Comparison of ENCODE assay signal across 1 cellular context in the genomic region with DNA sequence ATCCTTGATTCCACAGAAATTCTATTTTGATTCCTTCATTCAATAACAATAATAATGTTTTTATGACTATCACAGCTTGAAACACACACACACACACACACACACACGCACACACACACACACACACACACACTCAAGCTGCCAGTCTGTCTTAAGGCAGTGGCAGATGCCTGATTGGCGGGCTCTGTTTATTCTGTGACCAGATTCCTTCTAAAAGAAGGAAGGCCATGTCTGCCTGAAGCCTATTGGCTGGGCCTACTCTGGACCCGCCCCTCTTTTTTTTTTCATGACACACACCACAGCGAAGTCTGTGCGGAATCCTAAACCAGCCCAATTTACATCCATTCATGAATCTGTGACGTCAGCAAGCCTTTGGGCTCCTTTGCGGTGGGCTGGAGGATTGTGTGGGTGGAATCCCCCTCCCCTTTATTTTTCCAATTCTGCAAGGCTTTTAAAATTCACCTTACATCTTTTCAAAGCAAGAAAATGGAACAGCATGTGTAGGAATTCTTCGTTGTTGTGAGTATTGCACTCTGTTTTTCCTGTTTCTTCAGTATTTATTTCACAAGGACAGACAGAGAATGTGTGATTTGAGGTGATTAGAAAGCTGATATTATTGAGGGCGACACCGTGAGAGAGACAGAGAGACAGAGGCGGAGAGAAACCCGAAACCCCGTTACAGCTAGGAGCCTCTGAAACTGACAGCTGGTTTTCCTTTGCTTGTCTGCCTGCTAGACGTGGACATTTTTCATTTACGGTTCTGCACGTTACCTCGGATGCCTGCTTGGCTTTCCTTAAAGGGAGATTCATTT.
TF ChIP-seq lines count a peak whose summit lies in the region.

A gene with protein sequence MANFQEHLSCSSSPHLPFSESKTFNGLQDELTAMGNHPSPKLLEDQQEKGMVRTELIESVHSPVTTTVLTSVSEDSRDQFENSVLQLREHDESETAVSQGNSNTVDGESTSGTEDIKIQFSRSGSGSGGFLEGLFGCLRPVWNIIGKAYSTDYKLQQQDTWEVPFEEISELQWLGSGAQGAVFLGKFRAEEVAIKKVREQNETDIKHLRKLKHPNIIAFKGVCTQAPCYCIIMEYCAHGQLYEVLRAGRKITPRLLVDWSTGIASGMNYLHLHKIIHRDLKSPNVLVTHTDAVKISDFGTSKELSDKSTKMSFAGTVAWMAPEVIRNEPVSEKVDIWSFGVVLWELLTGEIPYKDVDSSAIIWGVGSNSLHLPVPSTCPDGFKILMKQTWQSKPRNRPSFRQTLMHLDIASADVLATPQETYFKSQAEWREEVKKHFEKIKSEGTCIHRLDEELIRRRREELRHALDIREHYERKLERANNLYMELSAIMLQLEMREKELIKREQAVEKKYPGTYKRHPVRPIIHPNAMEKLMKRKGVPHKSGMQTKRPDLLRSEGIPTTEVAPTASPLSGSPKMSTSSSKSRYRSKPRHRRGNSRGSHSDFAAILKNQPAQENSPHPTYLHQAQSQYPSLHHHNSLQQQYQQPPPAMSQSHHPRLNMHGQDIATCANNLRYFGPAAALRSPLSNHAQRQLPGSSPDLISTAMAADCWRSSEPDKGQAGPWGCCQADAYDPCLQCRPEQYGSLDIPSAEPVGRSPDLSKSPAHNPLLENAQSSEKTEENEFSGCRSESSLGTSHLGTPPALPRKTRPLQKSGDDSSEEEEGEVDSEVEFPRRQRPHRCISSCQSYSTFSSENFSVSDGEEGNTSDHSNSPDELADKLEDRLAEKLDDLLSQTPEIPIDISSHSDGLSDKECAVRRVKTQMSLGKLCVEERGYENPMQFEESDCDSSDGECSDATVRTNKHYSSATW (plus strand): TSS at position 287 of the 812 bp plus-strand sequence. CDS start 65,446 bp downstream, outside the sequence.

TF ChIP-seq in H1, 55 proteins besides CTCF, POLR2A, EP300 and RAD21 (continued from another document):
- TF ChIP-seq, protein P1, sequence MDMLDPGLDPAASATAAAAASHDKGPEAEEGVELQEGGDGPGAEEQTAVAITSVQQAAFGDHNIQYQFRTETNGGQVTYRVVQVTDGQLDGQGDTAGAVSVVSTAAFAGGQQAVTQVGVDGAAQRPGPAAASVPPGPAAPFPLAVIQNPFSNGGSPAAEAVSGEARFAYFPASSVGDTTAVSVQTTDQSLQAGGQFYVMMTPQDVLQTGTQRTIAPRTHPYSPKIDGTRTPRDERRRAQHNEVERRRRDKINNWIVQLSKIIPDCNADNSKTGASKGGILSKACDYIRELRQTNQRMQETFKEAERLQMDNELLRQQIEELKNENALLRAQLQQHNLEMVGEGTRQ (IDR thresholded peaks at IDR 0.05; ENCODE audit: low read length): no peak
- no peak for TF ChIP-seq SIRT6 (IDR thresholded peaks at IDR 0.05; ENCODE audit: low read length)
- TF ChIP-seq SP2 (IDR thresholded peaks at IDR 0.05; ENCODE audit: low read length): peak; percentile 6; the same call in 1 of the 2 replicates
- TF ChIP-seq SP1 (IDR thresholded peaks at IDR 0.05; ENCODE audit: low read depth, low read length): peak; percentile 74; the same call in 1 of the 2 replicates
- 0 out of 2 replicates have a peak, but pooled peaks have one; percentile 26 for TF ChIP-seq CREB1 (IDR thresholded peaks at IDR 0.05)
- TF ChIP-seq, protein P2, sequence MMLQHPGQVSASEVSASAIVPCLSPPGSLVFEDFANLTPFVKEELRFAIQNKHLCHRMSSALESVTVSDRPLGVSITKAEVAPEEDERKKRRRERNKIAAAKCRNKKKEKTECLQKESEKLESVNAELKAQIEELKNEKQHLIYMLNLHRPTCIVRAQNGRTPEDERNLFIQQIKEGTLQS (IDR thresholded peaks at IDR 0.05; ENCODE audit: insufficient read depth, low read depth, low read length): no peak
- TF ChIP-seq BCL11A (IDR thresholded peaks at IDR 0.05; ENCODE audit: low read depth in 2 of 2, low read length in 2 of 2): no peak
- TF ChIP-seq JUND (IDR thresholded peaks at IDR 0.05; ENCODE audit: low read length): no peak
- peak in 1 of 2 experiments; percentile 45; a peak in 1 of 4 replicates for TF ChIP-seq SIN3A (conservative IDR thresholded peaks at IDR 0.05 in 1 of 2, IDR thresholded peaks at IDR 0.05 in 1 of 2; ENCODE audit: low read depth in 1 of 2, low read length in 2 of 2)
- peak; percentile 51 for TF ChIP-seq SAP30 (IDR thresholded peaks at IDR 0.05; ENCODE audit: insufficient read depth, insufficient replicate concordance, low read length)
- no peak for TF ChIP-seq KDM4A (IDR thresholded peaks at IDR 0.05; ENCODE audit: low read depth, low read length, severe bottlenecking)
- TF ChIP-seq JUN (IDR thresholded peaks at IDR 0.05; ENCODE audit: low read depth, low read length): no peak
- no peak for TF ChIP-seq CEBPB (IDR thresholded peaks at IDR 0.05; ENCODE audit: low read depth, low read length)
